8 cellular contexts compared by ENCODE assay signal in the genomic region with DNA sequence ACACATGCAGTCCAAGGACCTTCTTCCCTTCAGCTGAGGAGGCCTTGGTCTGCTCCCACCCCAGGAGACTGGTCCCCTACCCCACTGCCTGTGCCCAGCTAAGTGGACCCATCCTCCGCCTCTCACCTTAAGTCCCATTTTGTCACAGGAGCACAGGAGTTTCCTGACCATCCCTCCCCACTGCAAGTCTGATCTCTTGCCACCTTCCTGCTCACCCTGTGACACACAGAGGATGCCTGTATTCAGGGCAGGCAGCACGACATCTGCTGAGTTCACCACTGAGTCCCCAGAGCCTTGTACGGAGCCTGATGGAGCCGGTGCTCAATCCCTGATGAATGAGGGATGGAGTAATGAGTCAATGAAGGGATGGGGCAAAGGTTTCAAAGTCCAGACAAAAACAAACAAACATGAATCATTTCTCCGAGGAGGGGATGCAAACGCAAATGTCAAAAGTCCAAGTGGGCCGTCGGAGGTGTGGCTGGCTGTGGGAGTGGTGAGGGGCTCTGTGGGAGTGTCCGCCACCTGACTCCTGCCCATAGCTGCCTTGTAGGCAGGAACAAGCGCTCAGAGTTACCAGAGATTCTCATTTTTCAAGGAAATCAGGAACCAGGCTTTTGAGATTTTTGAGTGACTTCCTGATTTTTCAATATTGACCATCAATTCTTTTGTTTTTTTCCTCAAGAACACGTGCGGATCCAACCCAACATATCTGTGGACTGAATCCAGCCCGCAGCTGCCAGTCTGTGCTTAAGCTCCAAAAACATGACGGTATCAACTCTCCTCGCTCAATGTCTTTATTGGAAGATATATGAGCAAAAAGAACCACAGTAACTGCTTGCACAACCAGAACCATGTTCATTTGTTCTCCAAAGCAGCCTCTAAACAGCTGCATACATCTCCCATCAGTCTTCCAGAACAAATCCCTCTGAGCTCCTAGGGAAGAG. TPM values are rescaled to one million over a fixed set of nuclear protein-coding genes. Genes with fewer than 3 reads are reported as not detected.
A peak's percentile ranks its signal among the peaks of the same experiment; 100 is the strongest.
DNase-seq lines count a peak whose midpoint lies in the region; ATAC-seq and TF ChIP-seq lines count a peak whose summit lies in the region.

No MANE protein-coding gene starts in this region.

- WGBS in esophagus, 2 donors, result 69 to 72% methylated on average over 15 of the region's 15 CpGs

- H3K27me3 ChIP-seq in Peyer's patch (no peaks in the 10 kb centered on the region), esophagus (ENCODE audit: control insufficient read depth in 1 of 2, insufficient read depth in 2 of 2, low read length in 2 of 2) (no peaks in the 10 kb centered on the region), gastrocnemius medialis (no peaks in the 10 kb centered on the region)

- DNase-seq in Peyer's patch (peak in 2 of 3 donors; percentile 87), gastrocnemius medialis (no peak), T-helper 9 cell (no peak), NCI-H1930 (lab: John Stamatoyannopoulos, UW) (no peak)
- no peak for DNase-seq in stimulated activated CD4-positive, alpha-beta T cell treated with anti-CD3 and anti-CD28 coated beads, Interleukin-1b, Interleukin-23, amount 100 ng/mL, for 48 hours

- intact Hi-C loops in gastrocnemius medialis (cut with DNase I; ENCODE audit: low total_unique reads), result loop anchor here (10.0 kb wide), 1 partner anchor 341 kb away; the partner anchor contains the start of gene PRRC2B

- H3K4me3 ChIP-seq in Peyer's patch (no peak overlapping the region), esophagus (ENCODE audit: low read depth in 1 of 2, low read length in 2 of 2) (no peak overlapping the region), gastrocnemius medialis (peak overlapping the region in 1 of 4 donors; percentile 1)

- H3K27ac ChIP-seq in Peyer's patch (peak overlapping the region; percentile 68 to 89 (median 82)), esophagus (ENCODE audit: low read depth in 2 of 2, low read length in 1 of 2) (peak overlapping the region; percentile 36 to 59), gastrocnemius medialis (peak overlapping the region; percentile 80 to 90 (median 88))

- H3K9me3 ChIP-seq in Peyer's patch, result no peaks in the 10 kb centered on the region
- no peaks in the 10 kb centered on the region for H3K9me3 ChIP-seq in esophagus (ENCODE audit: control insufficient read depth in 2 of 2, insufficient read depth in 1 of 2, low read depth in 1 of 2, low read length in 1 of 2)
- H3K9me3 ChIP-seq in gastrocnemius medialis, result no peaks in the 10 kb centered on the region

- no peak for ATAC-seq in gastrocnemius medialis
- no peak for ATAC-seq in GM21367 (IDR thresholded peaks at IDR 0.05; ENCODE audit: unreplicated experiment)

- TF ChIP-seq CTCF in Peyer's patch (IDR thresholded peaks at IDR 0.05) (no peak), gastrocnemius medialis (IDR thresholded peaks at IDR 0.05 in 4 of 5, conservative IDR thresholded peaks at IDR 0.05 in 1 of 5) (no peak)

- in situ Hi-C loops in gastrocnemius medialis (cut with MboI; ENCODE audit: low sequenced_read_pairs in 4 of 4), result loop anchor here (10.0 to 25.0 kb wide), 2 partner anchors 81 to 373 kb away; no protein-coding TSS in a partner anchor

- TF ChIP-seq POLR2A in GM19193 (IDR thresholded peaks at IDR 0.05; ENCODE audit: extremely low read depth, insufficient read depth, insufficient read length) (peak; percentile 20), Peyer's patch (IDR thresholded peaks at IDR 0.05) (no peak), gastrocnemius medialis (IDR thresholded peaks at IDR 0.05) (no peak)

- H3K4me1 ChIP-seq in Peyer's patch (peaks cover 14 to 82% (median 56%) of the 10 kb centered on the region in 4 donors), esophagus (ENCODE audit: control insufficient read depth in 2 of 2, insufficient read depth in 2 of 2, low read length in 1 of 2) (peaks cover 6 to 23% of the 10 kb centered on the region in 2 donors), gastrocnemius medialis (peaks cover 86 to 88% of the 10 kb centered on the region in 2 donors)

- H3K36me3 ChIP-seq in Peyer's patch (no peaks in the 10 kb centered on the region), esophagus (ENCODE audit: control insufficient read depth in 2 of 2, insufficient read depth in 2 of 2, low read length in 1 of 2) (no peaks in the 10 kb centered on the region), gastrocnemius medialis (no peaks in the 10 kb centered on the region)

RNA-seq across cellular contexts. Expression of gene RAPGEF1, which starts 4.4 kb away (rescaled TPM):
- total RNA-seq in Peyer's patch (100 to 1,000 TPM in 1 of 4 donors, 10 to 100 TPM in 3; 51.7 to 182 (median 70.7) TPM), gastrocnemius medialis (100 to 1,000 TPM; 123 to 296 (median 217) TPM)
- polyA plus RNA-seq in esophagus, result 10 to 100 TPM in 1 of 2 donors, 1 to 10 TPM in 1; 9.0 to 11.0 TPM

Comparison
In these comparisons a context has a peak if more than half of its experiments do, and no peak if none do; other contexts are left out.
1. DNase-seq: peak in Peyer's patch (2 of 3); none in gastrocnemius medialis (0 of 2), T-helper 9 cell (single experiment), stimulated activated CD4-positive, alpha-beta T cell treated with anti-CD3 and anti-CD28 coated beads, Interleukin-1b, Interleukin-23, amount 100 ng/mL, for 48 hours (single experiment) and NCI-H1930 (0 of 2).
2. Peak in every context shown above with its lines, with median percentiles within 50 percentile points of each other: H3K27ac ChIP-seq.